In the genomic region with DNA sequence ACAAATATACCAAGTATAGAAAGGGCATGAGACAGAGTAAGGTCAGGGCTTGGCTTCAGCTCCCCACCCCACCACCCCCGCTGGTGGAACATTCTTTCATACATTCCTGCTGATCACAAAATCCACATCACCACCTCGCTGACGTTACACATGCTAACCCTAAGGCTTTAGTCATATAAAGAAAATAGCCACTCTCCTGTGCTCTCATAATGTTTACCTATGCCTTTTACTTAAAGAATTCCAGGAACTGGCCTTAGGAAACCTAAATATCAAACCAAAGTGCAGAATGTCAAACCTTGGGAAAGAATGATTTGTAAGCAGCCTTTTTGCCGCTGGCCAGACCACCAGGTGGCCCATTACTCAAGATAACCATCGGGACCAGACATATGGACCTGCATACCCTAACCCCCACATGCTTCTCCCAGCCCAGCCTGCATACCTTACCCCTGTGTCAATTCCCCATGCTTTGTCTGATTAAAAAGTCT, we compare ENCODE assay signal across 1 cellular context.
TF ChIP-seq lines count a peak whose summit lies in the region.

No MANE protein-coding gene starts in this region.

TF ChIP-seq in HEK293T, 16 proteins besides CTCF, POLR2A, EP300 and RAD21 (continued from another document):
- no peak for TF ChIP-seq FOXM1 (IDR thresholded peaks at IDR 0.05; ENCODE audit: borderline replicate concordance)
- TF ChIP-seq BHLHE40 (IDR thresholded peaks at IDR 0.05; ENCODE audit: borderline replicate concordance), result no peak
- TF ChIP-seq NFRKB (IDR thresholded peaks at IDR 0.05), result no peak
- TF ChIP-seq ELF4 (IDR thresholded peaks at IDR 0.05), result no peak
- no peak for TF ChIP-seq LEF1 (IDR thresholded peaks at IDR 0.05; ENCODE audit: borderline replicate concordance)
- no peak for TF ChIP-seq HDGF (IDR thresholded peaks at IDR 0.05; ENCODE audit: borderline replicate concordance)
- TF ChIP-seq, protein P1, sequence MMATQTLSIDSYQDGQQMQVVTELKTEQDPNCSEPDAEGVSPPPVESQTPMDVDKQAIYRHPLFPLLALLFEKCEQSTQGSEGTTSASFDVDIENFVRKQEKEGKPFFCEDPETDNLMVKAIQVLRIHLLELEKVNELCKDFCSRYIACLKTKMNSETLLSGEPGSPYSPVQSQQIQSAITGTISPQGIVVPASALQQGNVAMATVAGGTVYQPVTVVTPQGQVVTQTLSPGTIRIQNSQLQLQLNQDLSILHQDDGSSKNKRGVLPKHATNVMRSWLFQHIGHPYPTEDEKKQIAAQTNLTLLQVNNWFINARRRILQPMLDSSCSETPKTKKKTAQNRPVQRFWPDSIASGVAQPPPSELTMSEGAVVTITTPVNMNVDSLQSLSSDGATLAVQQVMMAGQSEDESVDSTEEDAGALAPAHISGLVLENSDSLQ (IDR thresholded peaks at IDR 0.05), result no peak
- no peak for TF ChIP-seq SP1 (IDR thresholded peaks at IDR 0.05)
- no peak for TF ChIP-seq ARNT (IDR thresholded peaks at IDR 0.05)
- no peak for TF ChIP-seq FOXK2 (IDR thresholded peaks at IDR 0.05)
